ENCODE assay signal across 20 cellular contexts in the genomic region with DNA sequence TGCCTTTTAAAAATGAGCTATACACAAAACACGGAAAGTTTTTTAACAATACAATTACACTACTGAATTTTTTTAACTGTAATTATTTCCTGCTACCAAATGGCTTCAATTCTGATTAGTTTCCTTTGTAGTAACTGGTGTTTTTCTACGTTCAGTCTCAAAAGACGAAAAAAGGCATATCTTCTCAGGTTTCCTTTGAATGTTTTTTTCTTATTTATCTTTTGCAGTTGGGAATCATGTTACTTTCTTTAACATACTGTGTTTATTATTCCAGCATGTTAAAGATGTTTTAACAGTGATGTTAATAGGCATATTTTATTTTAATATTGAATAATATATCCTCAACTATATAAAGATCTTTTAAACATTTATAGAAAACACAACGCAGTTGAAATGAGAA.
"Had no signal": no experiment of that assay in that cellular context is flagged by ENCODE, and none has a peak within 500 bp of the region (broad histone marks: within the 10 kb centered on the region; RNA-seq: fewer than 3 reads in every experiment).

No MANE protein-coding gene starts in this region.

- H3K27me3 Mint-ChIP-seq: dendritic cell treated with granulocyte-macrophage colony-stimulating factor and Interleukin-4, amounts not matched to agents 40 ng/mL and 50 ng/mL, for 4 days; effector memory CD8-positive, alpha-beta T cell; naive thymus-derived CD4-positive, alpha-beta T cell; stimulated activated naive B cell treated with anti-CD40 and anti-IgM and Interleukin-4, amounts not matched to agents 10 μg/mL and 1 μg/mL and 100 μg/mL, for 72 hours; stimulated activated naive CD8-positive, alpha-beta T cell treated with anti-CD3 and anti-CD28 coated beads, Interleukin-15, amount 100 ng/mL, for 72 hours had no signal

- H3K9me3 Mint-ChIP-seq: neural crest cell had no signal

- H3K9me3 ChIP-seq: testis, tibial nerve, upper lobe of right lung, vagina had no signal

- H3K27ac ChIP-seq: foreskin keratinocyte, testis, tibial nerve, upper lobe of right lung, vagina had no signal

- H3K4me3 ChIP-seq: lung, testis, tibial nerve, upper lobe of right lung, vagina had no signal

- H3K4me1 Mint-ChIP-seq: naive thymus-derived CD4-positive, alpha-beta T cell; stimulated activated naive B cell treated with anti-CD40 and anti-IgM and Interleukin-4, amounts not matched to agents 10 μg/mL and 1 μg/mL and 100 μg/mL, for 72 hours had no signal

- H3K4me3 Mint-ChIP-seq: dendritic cell treated with granulocyte-macrophage colony-stimulating factor and Interleukin-4, amounts not matched to agents 40 ng/mL and 50 ng/mL, for 4 days; effector memory CD8-positive, alpha-beta T cell; immature natural killer cell; naive thymus-derived CD4-positive, alpha-beta T cell; neural crest cell; stimulated activated naive B cell treated with anti-CD40 and anti-IgM and Interleukin-4, amounts not matched to agents 10 μg/mL and 1 μg/mL and 100 μg/mL, for 72 hours; stimulated activated naive CD8-positive, alpha-beta T cell treated with anti-CD3 and anti-CD28 coated beads, Interleukin-15, amount 100 ng/mL, for 72 hours had no signal

- H3K27me3 ChIP-seq: foreskin keratinocyte, testis, tibial nerve, upper lobe of right lung, vagina had no signal

- H3K36me3 ChIP-seq: upper lobe of right lung, vagina had no signal

- H3K4me1 ChIP-seq: foreskin keratinocyte, testis, tibial nerve, upper lobe of right lung, vagina had no signal

- DNase-seq: effector memory CD8-positive, alpha-beta T cell; foreskin keratinocyte; immature natural killer cell; kidney; left cardiac atrium; left ventricle myocardium superior; mesenchymal stem cell; naive thymus-derived CD4-positive, alpha-beta T cell; stimulated activated CD4-positive, alpha-beta T cell treated with anti-CD3 and anti-CD28 coated beads, Interleukin-2, amount 100 ng/mL, for 24 hours; stimulated activated CD4-positive, alpha-beta T cell treated with anti-CD3 and anti-CD28 coated beads, Interleukin-4, amount 100 ng/mL, for 4 hours; stimulated activated naive B cell treated with anti-CD40 and anti-IgM and Interleukin-4, amounts not matched to agents 10 μg/mL and 1 μg/mL and 100 μg/mL, for 72 hours; stimulated activated naive CD8-positive, alpha-beta T cell treated with anti-CD3 and anti-CD28 coated beads, Interleukin-15, amount 100 ng/mL, for 72 hours; testis; upper lobe of right lung had no signal

- H3K27ac Mint-ChIP-seq: dendritic cell treated with granulocyte-macrophage colony-stimulating factor and Interleukin-4, amounts not matched to agents 40 ng/mL and 50 ng/mL, for 4 days; effector memory CD8-positive, alpha-beta T cell; naive thymus-derived CD4-positive, alpha-beta T cell; stimulated activated naive B cell treated with anti-CD40 and anti-IgM and Interleukin-4, amounts not matched to agents 10 μg/mL and 1 μg/mL and 100 μg/mL, for 72 hours; stimulated activated naive CD8-positive, alpha-beta T cell treated with anti-CD3 and anti-CD28 coated beads, Interleukin-15, amount 100 ng/mL, for 72 hours had no signal

- ATAC-seq: effector memory CD8-positive, alpha-beta T cell; foreskin keratinocyte; left cardiac atrium; left ventricle myocardium superior; naive thymus-derived CD4-positive, alpha-beta T cell; sciatic nerve; stimulated activated naive B cell treated with anti-CD40 and anti-IgM and Interleukin-4, amounts not matched to agents 10 μg/mL and 1 μg/mL and 100 μg/mL, for 72 hours; stimulated activated naive CD8-positive, alpha-beta T cell treated with anti-CD3 and anti-CD28 coated beads, Interleukin-15, amount 100 ng/mL, for 72 hours; upper lobe of right lung had no signal

- H3K36me3 Mint-ChIP-seq: naive thymus-derived CD4-positive, alpha-beta T cell; stimulated activated naive B cell treated with anti-CD40 and anti-IgM and Interleukin-4, amounts not matched to agents 10 μg/mL and 1 μg/mL and 100 μg/mL, for 72 hours had no signal
